Comparison of ENCODE assay signal across 8 cellular contexts in the genomic region with DNA sequence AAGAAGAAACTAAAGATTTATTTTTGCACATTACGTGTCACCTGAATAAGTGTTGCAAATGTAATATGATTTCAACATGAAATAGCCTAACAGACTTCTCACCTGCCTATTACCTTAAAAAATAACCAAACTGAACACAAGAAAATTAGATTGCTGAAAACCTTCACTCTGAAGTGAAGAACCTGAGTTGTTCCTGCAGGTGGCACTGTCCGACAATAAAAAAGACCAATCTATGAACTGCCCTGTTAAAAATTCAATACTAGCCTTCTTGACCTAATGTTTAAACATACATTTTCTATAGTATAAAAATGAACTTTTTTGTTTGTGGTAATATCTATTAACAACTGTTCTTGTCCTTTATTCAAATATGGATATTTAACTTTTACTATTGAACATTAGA.
DNase-seq lines count a peak whose midpoint lies in the region; ATAC-seq and TF ChIP-seq lines count a peak whose summit lies in the region.

No MANE protein-coding gene starts in this region.

- no peaks in the 10 kb centered on the region for H3K36me3 ChIP-seq in suprapubic skin

- TF ChIP-seq EP300 in suprapubic skin (IDR thresholded peaks at IDR 0.05) = no peak

- peak; percentile 84 for ATAC-seq in GM21723 (IDR thresholded peaks at IDR 0.05; ENCODE audit: unreplicated experiment)

- H3K4me1 ChIP-seq in suprapubic skin = no peaks in the 10 kb centered on the region

- TF ChIP-seq CTCF in suprapubic skin (IDR thresholded peaks at IDR 0.05) = peak; percentile 12 to 34

- H3K27me3 ChIP-seq in suprapubic skin = no peaks in the 10 kb centered on the region

- H3K4me3 ChIP-seq in suprapubic skin = no peak overlapping the region

- DNase-seq in NCI-H524 (lab: John Stamatoyannopoulos, UW) = peak; percentile 5 to 57
- no peak for DNase-seq in NCI-H524 treated with DMSO at 0.1 percent for 48 hours (lab: John Stamatoyannopoulos, UW)
- DNase-seq in NCI-H2196 (lab: John Stamatoyannopoulos, UW; ENCODE audit: unreplicated experiment) = peak; percentile 8
- peak; percentile 12 for DNase-seq in activated naive CD4-positive, alpha-beta T cell treated with anti-CD3 and anti-CD28 coated beads, Interleukin-2, amount 50 U/mL, for 16 hours
- DNase-seq in iris pigment epithelial cell (ENCODE audit: low read depth) = peak; percentile 39
- no peak for DNase-seq in suprapubic skin (ENCODE audit: low spot score in 2 of 2)
- no peak for DNase-seq in amniotic stem cell (lab: John Stamatoyannopoulos, UW)

- no peak for TF ChIP-seq POLR2A in suprapubic skin (IDR thresholded peaks at IDR 0.05)

- 24% methylated on average over 2 of the region's 2 CpGs for WGBS in suprapubic skin

- no peaks in the 10 kb centered on the region for H3K9me3 ChIP-seq in suprapubic skin

- H3K27ac ChIP-seq in suprapubic skin = no peak overlapping the region

Comparison
In these comparisons a context has a peak if more than half of its experiments do, and no peak if none do; other contexts are left out.
1. DNase-seq: peak in NCI-H524 (2 of 2), NCI-H2196 (single experiment), activated naive CD4-positive, alpha-beta T cell treated with anti-CD3 and anti-CD28 coated beads, Interleukin-2, amount 50 U/mL, for 16 hours (single experiment) and iris pigment epithelial cell (single experiment); none in NCI-H524 treated with DMSO at 0.1 percent for 48 hours (single experiment), suprapubic skin (0 of 2) and amniotic stem cell (single experiment).